Comparison of ENCODE assay signal across 12 cellular contexts in the genomic region with DNA sequence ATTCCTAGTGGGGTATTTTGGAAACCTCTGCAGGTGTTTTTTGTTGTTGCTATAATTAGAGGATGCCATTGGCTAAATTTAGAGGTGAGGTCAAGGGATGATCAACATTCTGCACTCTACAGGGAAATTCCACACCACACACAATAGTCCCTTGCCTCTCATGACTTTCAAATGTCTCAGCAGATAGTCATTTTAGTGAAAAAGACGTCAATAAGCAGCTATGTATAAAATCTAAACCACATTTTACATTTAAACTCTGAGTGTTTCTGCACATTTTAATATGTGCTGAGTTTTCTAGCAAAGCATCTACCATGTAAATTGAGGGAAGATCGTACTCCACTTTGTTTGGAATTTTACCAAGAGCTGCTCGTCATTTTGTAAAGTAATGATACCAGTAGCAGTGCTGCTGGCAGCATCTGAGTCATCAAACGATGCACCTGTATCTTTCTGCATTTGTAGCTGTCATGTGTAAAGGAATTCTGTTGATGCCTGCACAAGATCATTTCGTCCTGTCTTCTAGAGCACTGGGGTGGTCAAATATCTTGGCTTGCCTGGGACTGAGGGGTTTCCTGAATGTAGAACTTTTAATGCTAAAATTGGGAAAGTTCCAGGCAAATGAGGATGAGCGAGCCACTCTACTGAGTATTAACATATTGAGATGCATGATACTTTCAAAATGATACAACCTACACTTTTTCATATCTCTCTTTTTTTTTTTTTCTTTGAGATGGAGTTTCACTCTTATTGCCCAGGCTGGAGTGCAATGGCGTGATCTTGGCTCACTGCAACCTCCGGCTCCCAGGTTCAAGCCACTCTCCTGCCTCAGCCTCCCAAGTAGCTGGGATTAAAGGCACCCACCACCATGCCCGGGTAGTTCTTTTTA.
DNase-seq lines count a peak whose midpoint lies in the region; ATAC-seq and TF ChIP-seq lines count a peak whose summit lies in the region.
"Had no signal": no experiment of that assay in that cellular context is flagged by ENCODE, and none has a peak within 500 bp of the region (broad histone marks: within the 10 kb centered on the region; RNA-seq: fewer than 3 reads in every experiment).

No MANE protein-coding gene starts in this region.

- H3K9ac ChIP-seq in neuronal stem cell (ENCODE audit: low read depth, low read length, poor library complexity) = no peak overlapping the region

- no peak overlapping the region for H3K18ac ChIP-seq in neuronal stem cell (ENCODE audit: low read length)

- no peaks in the 10 kb centered on the region for H3K36me3 ChIP-seq in cardiac muscle cell
- no peaks in the 10 kb centered on the region for H3K36me3 ChIP-seq in neuronal stem cell (replicated peaks in 1 of 2; ENCODE audit: control insufficient read depth in 2 of 2, insufficient read depth in 2 of 2, low read length in 2 of 2)
- no peaks in the 10 kb centered on the region for H3K36me3 ChIP-seq in Caco-2 (ENCODE audit: control insufficient read depth, insufficient read depth, low read length)

- H2AK5ac ChIP-seq in neuronal stem cell (ENCODE audit: low read depth, low read length) = no peak overlapping the region

- peaks cover 19% of the 10 kb centered on the region for H3K4me1 Mint-ChIP-seq in Caco-2 (ENCODE audit: low read depth, unreplicated experiment)

- peak overlapping the region; percentile 20 for H3K27ac ChIP-seq in cardiac muscle cell
- no peak overlapping the region for H3K27ac ChIP-seq in neuronal stem cell (replicated peaks; ENCODE audit: low read length)

- H2BK5ac ChIP-seq in neuronal stem cell (ENCODE audit: low read length) = no peak overlapping the region

- H3K27me3 Mint-ChIP-seq in Caco-2 (ENCODE audit: insufficient read depth, unreplicated experiment) = no peaks in the 10 kb centered on the region
- H3K27me3 Mint-ChIP-seq: CD4-positive, alpha-beta T cell had no signal

- TF ChIP-seq CTCF in GM10266 (IDR thresholded peaks at IDR 0.05; ENCODE audit: control insufficient read depth, insufficient read depth, low read depth, missing control alignments) (no peak), cardiac muscle cell (IDR thresholded peaks at IDR 0.05; ENCODE audit: low read depth, low read length) (no peak), Caco-2 (IDR thresholded peaks at IDR 0.05; ENCODE audit: insufficient read depth in 1 of 2, low read depth in 1 of 2, low read length in 1 of 2, severe bottlenecking in 1 of 2, unreplicated experiment in 1 of 2) (no peak)

- no peak overlapping the region for H4K8ac ChIP-seq in neuronal stem cell (ENCODE audit: low read depth, low read length)

- no CpG with 5 or more reads among the region's 9 CpGs for WGBS in neuronal stem cell (ENCODE audit: extremely low coverage in 2 of 2, insufficient read length in 2 of 2, insufficient replicate concordance in 1 of 2), 2 donors

- H3K79me1 ChIP-seq in neuronal stem cell (ENCODE audit: low read depth, low read length) = no peaks in the 10 kb centered on the region

- H2BK12ac ChIP-seq in neuronal stem cell (ENCODE audit: low read length) = no peak overlapping the region

- peaks cover 9% of the 10 kb centered on the region for H3K9me3 Mint-ChIP-seq in Caco-2 (ENCODE audit: unreplicated experiment)
- H3K9me3 Mint-ChIP-seq: CD4-positive, alpha-beta T cell had no signal

- DNase-seq in GM10266 (ENCODE audit: extremely low spot score) = peak; percentile 53
- no peak for DNase-seq in cardiac muscle cell (ENCODE audit: low read depth in 1 of 2, low spot score in 1 of 2)
- no peak for DNase-seq in NCI-H2171 (lab: John Stamatoyannopoulos, UW)
- DNase-seq in NCI-H510A (lab: John Stamatoyannopoulos, UW) = no peak
- no peak for DNase-seq in neuronal stem cell (ENCODE audit: low spot score)
- DNase-seq in Caco-2 = no peak
- DNase-seq: activated T-cell treated with anti-CD3 and anti-CD28 coated beads, Interleukin-2, amount 50 U/mL, for 1 hour; CD4-positive, alpha-beta T cell; mammary epithelial cell; NCI-H1105 had no signal

- no peak overlapping the region for H2AFZ ChIP-seq in neuronal stem cell (ENCODE audit: low read length)

- no peak overlapping the region for H3K14ac ChIP-seq in neuronal stem cell (ENCODE audit: low read length)

- H3K4ac ChIP-seq in neuronal stem cell (ENCODE audit: low read length) = no peak overlapping the region

- no peak overlapping the region for H3K4me3 Mint-ChIP-seq in Caco-2 (ENCODE audit: unreplicated experiment)
- H3K4me3 Mint-ChIP-seq: CD4-positive, alpha-beta T cell had no signal

- H2BK15ac ChIP-seq in neuronal stem cell (ENCODE audit: low read length) = no peak overlapping the region

- H3K4me1 ChIP-seq in cardiac muscle cell (ENCODE audit: low read depth) (peaks cover 11% of the 10 kb centered on the region), neuronal stem cell (ENCODE audit: control insufficient read depth in 2 of 2, insufficient read depth in 1 of 2, low read depth in 1 of 2, low read length in 2 of 2) (peaks cover 13 to 17% of the 10 kb centered on the region in 2 donors), Caco-2 (peaks cover 20% of the 10 kb centered on the region)

- no peak overlapping the region for H3K4me3 ChIP-seq in cardiac muscle cell
- no peak overlapping the region for H3K4me3 ChIP-seq in neuronal stem cell (ENCODE audit: low read length in 2 of 2)
- H3K4me3 ChIP-seq in Caco-2 (ENCODE audit: low read depth, low read length) = no peak overlapping the region

- no peaks in the 10 kb centered on the region for H3K27me3 ChIP-seq in cardiac muscle cell
- H3K27me3 ChIP-seq in neuronal stem cell (ENCODE audit: control insufficient read depth in 3 of 3, insufficient read depth in 3 of 3, low read depth in 1 of 3, low read length in 3 of 3) = no peaks in the 10 kb centered on the region
- no peaks in the 10 kb centered on the region for H3K27me3 ChIP-seq in Caco-2 (replicated peaks; ENCODE audit: control insufficient read depth, insufficient read depth, low read length)

- no peak overlapping the region for H3K27ac Mint-ChIP-seq in Caco-2 (ENCODE audit: unreplicated experiment)
- H3K27ac Mint-ChIP-seq: CD4-positive, alpha-beta T cell had no signal

- BruUV-seq in Caco-2 (replicated peaks; lab: Mats Ljungman, UMichigan) = no TSS peak

- POLR2A ChIA-PET in Caco-2 (lab: Charles Lee) = no interaction called here

- H3K9me3 ChIP-seq in cardiac muscle cell (ENCODE audit: low read depth) = no peaks in the 10 kb centered on the region
- no peaks in the 10 kb centered on the region for H3K9me3 ChIP-seq in neuronal stem cell (replicated peaks in 1 of 2; ENCODE audit: control insufficient read depth in 2 of 2, insufficient read depth in 1 of 2, low read depth in 1 of 2, low read length in 2 of 2)
- no peaks in the 10 kb centered on the region for H3K9me3 ChIP-seq in Caco-2

- H3K36me3 Mint-ChIP-seq in Caco-2 (ENCODE audit: insufficient read depth, unreplicated experiment) = peaks cover 12% of the 10 kb centered on the region

- H2BK120ac ChIP-seq in neuronal stem cell (ENCODE audit: low read depth, low read length) = no peak overlapping the region

- H4K91ac ChIP-seq in neuronal stem cell (ENCODE audit: low read depth, low read length, poor library complexity) = no peak overlapping the region

- intact Hi-C loops in Caco-2 (cut with micrococcal nuclease; ENCODE audit: unreplicated experiment) = no loop called here

- ATAC-seq in GM19468 (IDR thresholded peaks at IDR 0.05; ENCODE audit: extremely low read depth, unreplicated experiment) = peak; percentile 51
- peak; percentile 53 for ATAC-seq in HG03135 (IDR thresholded peaks at IDR 0.05; ENCODE audit: unreplicated experiment)

- no peak overlapping the region for H3K4me2 ChIP-seq in neuronal stem cell (ENCODE audit: insufficient read depth, low read length, poor library complexity, severe bottlenecking)

- CTCF ChIA-PET in Caco-2 (lab: Charles Lee) = interaction anchor here (0.5 kb wide), 1 partner anchor 1203 kb away, joined by 3 read pairs; no protein-coding TSS in a partner anchor

- no peak overlapping the region for H3K23ac ChIP-seq in neuronal stem cell (ENCODE audit: low read depth, low read length, poor library complexity)
